Comparison of ENCODE assay signal across 16 cellular contexts in genomic region chr6:100370265-100370664, GRCh38.
DNase-seq lines count a peak whose midpoint lies in the region; TF ChIP-seq lines count a peak whose summit lies in the region.
"Had no signal": no experiment of that assay in that cellular context is flagged by ENCODE, and none has a peak within 500 bp of the region (broad histone marks: within the 10 kb centered on the region; RNA-seq: fewer than 3 reads in every experiment).

No MANE protein-coding gene starts in this region.

- intact Hi-C loops in dorsolateral prefrontal cortex (cut with DNase I) = no loop called here

- H4K20me1 ChIP-seq in MM.1S (ENCODE audit: insufficient read depth, low read length) = no peaks in the 10 kb centered on the region
- H4K20me1 ChIP-seq in smooth muscle cell (ENCODE audit: low read depth) = no peaks in the 10 kb centered on the region

- H3K27me3 ChIP-seq in MM.1S (replicated peaks; ENCODE audit: insufficient read depth, low read length) = no peaks in the 10 kb centered on the region
- H3K27me3 ChIP-seq in brain microvascular endothelial cell (replicated peaks) = no peaks in the 10 kb centered on the region
- H3K27me3 ChIP-seq in smooth muscle cell (ENCODE audit: low read depth) = no peaks in the 10 kb centered on the region
- H3K27me3 ChIP-seq in dorsolateral prefrontal cortex = peaks cover 0 to 14% (median 0%) of the 10 kb centered on the region in 45 donors
- H3K27me3 ChIP-seq: neutrophil, Peyer's patch had no signal

- in situ Hi-C loops in brain microvascular endothelial cell (cut with HindIII; ENCODE audit: low pct_ligation_motif_present, low sequenced_read_pairs) = no loop called here

- H3K4me1 ChIP-seq in MM.1S (ENCODE audit: low read length) (no peaks in the 10 kb centered on the region), smooth muscle cell (ENCODE audit: low read depth) (peaks cover 3% of the 10 kb centered on the region)
- H3K4me1 ChIP-seq: lower lobe of right lung, Peyer's patch had no signal

- peaks cover 4% of the 10 kb centered on the region for H3K9me3 Mint-ChIP-seq in nephron progenitor cell
- H3K9me3 Mint-ChIP-seq: activated CD4-positive, alpha-beta memory T cell treated with anti-CD3 and anti-CD28 coated beads, Interleukin-2, amount 10 ng/mL, durations not matched to agents 7 days and 5 days had no signal

- H3K36me3 Mint-ChIP-seq in nephron progenitor cell (ENCODE audit: low read depth) = no peaks in the 10 kb centered on the region

- 53% methylated on average over 1 of the region's 1 CpG for WGBS in smooth muscle cell (ENCODE audit: low lambda C conversion rate)

- DNase-seq in NCI-H82 (lab: John Stamatoyannopoulos, UW) = peak; percentile 41
- no peak for DNase-seq in NCI-H82 treated with DMSO at 0.1 percent for 48 hours (lab: John Stamatoyannopoulos, UW; ENCODE audit: unreplicated experiment)
- DNase-seq in MM.1S = no peak
- DNase-seq in brain microvascular endothelial cell = no peak
- DNase-seq in smooth muscle cell (lab: John Stamatoyannopoulos, UW; ENCODE audit: unreplicated experiment) = no peak
- DNase-seq in nephron progenitor cell = no peak
- no peak for DNase-seq in putamen (ENCODE audit: low spot score)
- DNase-seq in dorsolateral prefrontal cortex = no peak
- DNase-seq: activated CD4-positive, alpha-beta memory T cell treated with anti-CD3 and anti-CD28 coated beads, Interleukin-2, amount 10 ng/mL, durations not matched to agents 7 days and 5 days; activated effector memory CD4-positive, alpha-beta T cell treated with anti-CD3 and anti-CD28 coated beads, Interleukin-2, amount 50 U/mL, for 16 hours; hippocampal formation; lower lobe of right lung; Peyer's patch; stimulated activated CD4-positive, alpha-beta T cell treated with anti-CD3 and anti-CD28 coated beads, Interleukin-12 subunit alpha, Interleukin-12 subunit beta, amount 100 ng/mL, for 4 hours had no signal

- H3K36me3 ChIP-seq in MM.1S (replicated peaks; ENCODE audit: insufficient read depth, low read length) = no peaks in the 10 kb centered on the region
- no peaks in the 10 kb centered on the region for H3K36me3 ChIP-seq in brain microvascular endothelial cell (replicated peaks)
- no peaks in the 10 kb centered on the region for H3K36me3 ChIP-seq in smooth muscle cell (ENCODE audit: low read depth)
- H3K36me3 ChIP-seq: lower lobe of right lung, neutrophil, Peyer's patch, thoracic aorta had no signal

- H3F3A ChIP-seq in MM.1S (ENCODE audit: insufficient read depth, low read length) = no peaks in the 10 kb centered on the region
- H3F3A ChIP-seq in smooth muscle cell (ENCODE audit: low read depth) = no peaks in the 10 kb centered on the region

- H3K9me2 ChIP-seq in MM.1S (replicated peaks; ENCODE audit: insufficient read depth, low read length) = no peaks in the 10 kb centered on the region

- no peak overlapping the region for H3K27ac Mint-ChIP-seq in nephron progenitor cell
- H3K27ac Mint-ChIP-seq: activated CD4-positive, alpha-beta memory T cell treated with anti-CD3 and anti-CD28 coated beads, Interleukin-2, amount 10 ng/mL, durations not matched to agents 7 days and 5 days had no signal

- H3K4me3 ChIP-seq in MM.1S (ENCODE audit: low read length) = no peak overlapping the region
- H3K4me3 ChIP-seq in brain microvascular endothelial cell (ENCODE audit: low read depth, low read length) = no peak overlapping the region
- H3K4me3 ChIP-seq in smooth muscle cell = no peak overlapping the region
- H3K4me3 ChIP-seq in dorsolateral prefrontal cortex = no peak overlapping the region
- H3K4me3 ChIP-seq: lower lobe of right lung, Peyer's patch, thoracic aorta had no signal

- H3K9ac ChIP-seq in MM.1S (ENCODE audit: low read length) (no peak overlapping the region), smooth muscle cell (ENCODE audit: low read depth) (no peak overlapping the region)

- H3K4me2 ChIP-seq in MM.1S (ENCODE audit: low read depth, low read length) (no peak overlapping the region), smooth muscle cell (no peak overlapping the region)

- no peak overlapping the region for H3K4me3 Mint-ChIP-seq in nephron progenitor cell
- H3K4me3 Mint-ChIP-seq: activated CD4-positive, alpha-beta memory T cell treated with anti-CD3 and anti-CD28 coated beads, Interleukin-2, amount 10 ng/mL, durations not matched to agents 7 days and 5 days had no signal

- TF ChIP-seq CTCF in MM.1S (IDR thresholded peaks at IDR 0.05; ENCODE audit: low read length) (peak; percentile 12), brain microvascular endothelial cell (IDR thresholded peaks at IDR 0.05; ENCODE audit: low read depth, low read length, missing control alignments) (peak; percentile 24), smooth muscle cell (IDR thresholded peaks at IDR 0.05; ENCODE audit: borderline replicate concordance, insufficient read depth, poor library complexity, severe bottlenecking) (peak; percentile 4), nephron progenitor cell (IDR thresholded peaks at IDR 0.05) (no peak), dorsolateral prefrontal cortex (IDR thresholded peaks at IDR 0.05 in 54 of 56, conservative IDR thresholded peaks at IDR 0.05 in 2 of 56; ENCODE audit: low read depth in 1 of 56, partially characterized antibody in 56 of 56) (peak in 7 of 56 donors; percentile 8 to 17 (median 11))

- H3K27me3 Mint-ChIP-seq in nephron progenitor cell (ENCODE audit: low read depth, poor library complexity) = peaks cover 6% of the 10 kb centered on the region

- H3K79me2 ChIP-seq in MM.1S (ENCODE audit: low read length) (no peaks in the 10 kb centered on the region), smooth muscle cell (ENCODE audit: low read depth) (no peaks in the 10 kb centered on the region)

- H3K9me3 ChIP-seq in MM.1S (replicated peaks; ENCODE audit: insufficient read depth, low read length) = no peaks in the 10 kb centered on the region
- no peaks in the 10 kb centered on the region for H3K9me3 ChIP-seq in smooth muscle cell (replicated peaks; ENCODE audit: low read depth)
- H3K9me3 ChIP-seq: lower lobe of right lung, neutrophil, Peyer's patch, thoracic aorta had no signal

- H3K4me1 Mint-ChIP-seq in nephron progenitor cell = peaks cover 14% of the 10 kb centered on the region
- H3K4me1 Mint-ChIP-seq: activated CD4-positive, alpha-beta memory T cell treated with anti-CD3 and anti-CD28 coated beads, Interleukin-2, amount 10 ng/mL, durations not matched to agents 7 days and 5 days had no signal

- H3K27ac ChIP-seq in MM.1S (ENCODE audit: low read length) = no peak overlapping the region
- H3K27ac ChIP-seq in brain microvascular endothelial cell = no peak overlapping the region
- H3K27ac ChIP-seq in smooth muscle cell (ENCODE audit: low read depth) = no peak overlapping the region
- H3K27ac ChIP-seq in dorsolateral prefrontal cortex = no peak overlapping the region
- H3K27ac ChIP-seq: lower lobe of right lung, neutrophil, Peyer's patch, thoracic aorta had no signal

- H2AFZ ChIP-seq in MM.1S (ENCODE audit: low read length) = no peak overlapping the region
- no peak overlapping the region for H2AFZ ChIP-seq in smooth muscle cell (ENCODE audit: low read depth)
